ENCODE assay signal across 28 cellular contexts in genomic region chr14:29527286-29527685, GRCh38.
"Had no signal": no experiment of that assay in that cellular context is flagged by ENCODE, and none has a peak within 500 bp of the region (broad histone marks: within the 10 kb centered on the region; RNA-seq: fewer than 3 reads in every experiment).

No MANE protein-coding gene starts in this region.

- DNase-seq: activated B cell treated with CpG ODN at 0.5 μM for 24 hours; activated CD4-positive, alpha-beta T cell treated with anti-CD3 and anti-CD28 coated beads for 48 hours; activated CD4-positive, alpha-beta T cell treated with anti-CD3 and anti-CD28 coated beads, Interleukin-2, amount 50 U/mL, for 1 hour; activated CD4-positive, alpha-beta T cell treated with anti-CD3 and anti-CD28 coated beads, Interleukin-2, amount 50 U/mL, for 48 hours; activated CD8-positive, alpha-beta memory T cell treated with anti-CD3 and anti-CD28 coated beads for 24 hours; activated CD8-positive, alpha-beta T cell treated with anti-CD3 and anti-CD28 coated beads for 36 hours; activated effector memory CD4-positive, alpha-beta T cell treated with Interleukin-2 at 50 U/mL for 16 hours; activated gamma-delta T cell treated with Interleukin-2 at 50 U/mL for 16 hours; activated naive CD4-positive, alpha-beta T cell treated with anti-CD3 and anti-CD28 coated beads, Interleukin-2, amount 50 U/mL, for 16 hours; activated naive CD4-positive, alpha-beta T cell treated with Interleukin-2 at 50 U/mL for 16 hours; activated T-cell treated with anti-CD3 and anti-CD28 coated beads, Interleukin-2, amount 50 U/mL, for 4 hours; amniotic stem cell; anterior cingulate cortex; brain microvascular endothelial cell; cortex of kidney; dermis blood vessel endothelial cell; effector CD4-positive, alpha-beta T cell; foreskin fibroblast; gastrocnemius medialis; heart right ventricle; T-cell; T-helper 9 cell; WERI-Rb-1 had no signal

- H3K4me3 ChIP-seq: gastrocnemius medialis, heart right ventricle had no signal

- ATAC-seq: activated CD4-positive, CD25-positive, alpha-beta regulatory T cell treated with anti-CD3 and anti-CD28 coated beads, Interleukin-2, amount 50 U/mL, for 24 hours; activated CD8-positive, alpha-beta T cell treated with anti-CD3 and anti-CD28 coated beads for 36 hours; activated T-cell treated with anti-CD3 and anti-CD28 coated beads, Interleukin-2, amount 50 U/mL, for 4 hours; activated T-helper 17 cell treated with anti-CD3 and anti-CD28 coated beads, Interleukin-2, amount 50 U/mL, for 72 hours; esophagus mucosa; gastrocnemius medialis; heart right ventricle; T-cell had no signal

- H3K27ac ChIP-seq: brain microvascular endothelial cell, gastrocnemius medialis, heart right ventricle, WERI-Rb-1 had no signal

- H3K9me3 ChIP-seq: gastrocnemius medialis had no signal

- H3K27me3 ChIP-seq: brain microvascular endothelial cell, gastrocnemius medialis had no signal

- H3K4me1 ChIP-seq: gastrocnemius medialis, heart right ventricle had no signal

- FAIRE-seq: astrocyte, bronchial epithelial cell had no signal

- H3K36me3 ChIP-seq: brain microvascular endothelial cell, gastrocnemius medialis, heart right ventricle, WERI-Rb-1 had no signal
